Comparison of ENCODE assay signal across 1 cellular context in genomic region chr15:64803526-64803925, GRCh38.
TF ChIP-seq lines count a peak whose summit lies in the region.

No MANE protein-coding gene starts in this region.

TF ChIP-seq in K562, 482 proteins besides CTCF, POLR2A, EP300 and RAD21:
- TF ChIP-seq, protein P1, sequence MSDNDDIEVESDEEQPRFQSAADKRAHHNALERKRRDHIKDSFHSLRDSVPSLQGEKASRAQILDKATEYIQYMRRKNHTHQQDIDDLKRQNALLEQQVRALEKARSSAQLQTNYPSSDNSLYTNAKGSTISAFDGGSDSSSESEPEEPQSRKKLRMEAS (CRISPR knock-in tag; IDR thresholded peaks at IDR 0.05), result no peak
- 0 out of 4 replicates have a peak, but pooled peaks of 1 of the 2 experiments have one; percentile 26 for TF ChIP-seq RCOR1 (IDR thresholded peaks at IDR 0.05; ENCODE audit: borderline replicate concordance in 1 of 2, low read depth in 2 of 2, low read length in 2 of 2)
- TF ChIP-seq, protein P2, sequence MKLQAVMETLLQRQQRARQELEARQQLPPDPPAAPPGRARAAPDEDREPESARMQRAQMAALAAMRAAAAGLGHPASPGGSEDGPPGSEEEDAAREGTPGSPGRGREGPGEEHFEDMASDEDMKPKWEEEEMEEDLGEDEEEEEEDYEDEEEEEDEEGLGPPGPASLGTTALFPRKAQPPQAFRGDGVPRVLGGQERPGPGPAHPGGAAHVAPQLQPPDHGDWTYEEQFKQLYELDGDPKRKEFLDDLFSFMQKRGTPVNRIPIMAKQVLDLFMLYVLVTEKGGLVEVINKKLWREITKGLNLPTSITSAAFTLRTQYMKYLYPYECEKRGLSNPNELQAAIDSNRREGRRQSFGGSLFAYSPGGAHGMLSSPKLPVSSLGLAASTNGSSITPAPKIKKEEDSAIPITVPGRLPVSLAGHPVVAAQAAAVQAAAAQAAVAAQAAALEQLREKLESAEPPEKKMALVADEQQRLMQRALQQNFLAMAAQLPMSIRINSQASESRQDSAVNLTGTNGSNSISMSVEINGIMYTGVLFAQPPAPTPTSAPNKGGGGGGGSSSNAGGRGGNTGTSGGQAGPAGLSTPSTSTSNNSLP (IDR thresholded peaks at IDR 0.05; ENCODE audit: borderline replicate concordance, low read depth, low read length), result no peak
- TF ChIP-seq ADNP (tag; IDR thresholded peaks at IDR 0.05), result 0 out of 2 replicates have a peak, but pooled peaks have one; percentile 29
- no peak for TF ChIP-seq CHD2 (IDR thresholded peaks at IDR 0.05; ENCODE audit: low read depth, low read length)
- TF ChIP-seq KAT8 (IDR thresholded peaks at IDR 0.05; ENCODE audit: low read depth), result no peak
- no peak for TF ChIP-seq FOXJ3 (CRISPR knock-in tag; IDR thresholded peaks at IDR 0.05)
- TF ChIP-seq NCOA6 (IDR thresholded peaks at IDR 0.05), result no peak
- peak; percentile 73 for TF ChIP-seq ESRRA (IDR thresholded peaks at IDR 0.05; ENCODE audit: borderline replicate concordance, low read depth)
- TF ChIP-seq BCOR (IDR thresholded peaks at IDR 0.05), result peak; percentile 57; the same call in 1 of the 2 replicates
- 0 out of 4 replicates have a peak, but pooled peaks of 1 of the 2 experiments have one; percentile 11 for TF ChIP-seq KDM1A (IDR thresholded peaks at IDR 0.05)
- peak; percentile 87 for TF ChIP-seq RBM25 (IDR thresholded peaks at IDR 0.05; ENCODE audit: low read depth, low read length, severe bottlenecking)
